ENCODE assay signal across 16 cellular contexts in the genomic region with DNA sequence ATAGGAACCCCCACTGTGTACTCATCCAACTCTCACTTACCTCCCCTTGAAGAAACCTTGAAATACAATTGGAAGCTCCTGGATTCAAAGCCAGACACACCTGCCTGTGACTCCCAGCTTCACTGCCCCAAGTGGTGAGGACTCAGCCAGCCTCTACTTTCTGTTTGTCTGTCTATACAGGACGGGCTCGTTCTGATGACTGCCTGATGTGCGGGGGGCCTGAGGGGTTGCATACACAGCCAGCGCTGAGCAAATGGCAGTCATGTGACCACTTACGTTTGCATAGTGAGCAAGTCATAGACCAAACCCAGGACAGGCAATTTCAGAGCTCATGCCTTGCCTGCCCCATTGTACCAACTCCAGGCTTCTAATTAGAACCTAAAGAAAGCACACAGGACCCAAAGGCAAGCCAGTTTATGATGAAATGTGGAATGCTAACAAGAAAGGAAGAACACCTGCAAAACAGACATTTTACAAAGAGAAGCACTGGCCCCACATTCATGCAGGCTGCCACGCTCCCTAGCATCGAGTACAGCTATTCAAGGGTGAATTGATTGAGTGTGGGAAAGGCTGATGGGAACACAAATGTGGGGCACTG.
"Had no signal": no experiment of that assay in that cellular context is flagged by ENCODE, and none has a peak within 500 bp of the region (broad histone marks: within the 10 kb centered on the region; RNA-seq: fewer than 3 reads in every experiment).

No MANE protein-coding gene starts in this region.

- H3K9ac ChIP-seq: parathyroid adenoma had no signal

- H3K27me3 ChIP-seq: body of pancreas, colonic mucosa, testis had no signal

- H3K9me3 ChIP-seq: body of pancreas, colonic mucosa, left lung, stomach, testis, upper lobe of left lung had no signal

- H3K4me3 ChIP-seq: body of pancreas, colonic mucosa, left lung, stomach, testis, upper lobe of left lung had no signal

- H3K27ac Mint-ChIP-seq: activated naive CD8-positive, alpha-beta T cell treated with anti-CD3 and anti-CD28 coated beads for 36 hours; activated T-helper 1 cell treated with anti-CD3 and anti-CD28 coated beads, Interleukin-12 subunit alpha, Interleukin-12 subunit beta, Interleukin-2, Interleukin-4 antibody, amounts not matched to agents 30 ng/mL and 10 ng/mL and 1 ng/mL, durations not matched to agents 14 hours and 24 hours and 36 hours had no signal

- H2AFZ ChIP-seq: parathyroid adenoma had no signal

- H3K4me3 Mint-ChIP-seq: activated naive CD8-positive, alpha-beta T cell treated with anti-CD3 and anti-CD28 coated beads for 36 hours; activated T-helper 1 cell treated with anti-CD3 and anti-CD28 coated beads, Interleukin-12 subunit alpha, Interleukin-12 subunit beta, Interleukin-2, Interleukin-4 antibody, amounts not matched to agents 30 ng/mL and 10 ng/mL and 1 ng/mL, durations not matched to agents 14 hours and 24 hours and 36 hours had no signal

- H3K9me3 Mint-ChIP-seq: activated naive CD8-positive, alpha-beta T cell treated with anti-CD3 and anti-CD28 coated beads for 36 hours; activated T-helper 1 cell treated with anti-CD3 and anti-CD28 coated beads, Interleukin-12 subunit alpha, Interleukin-12 subunit beta, Interleukin-2, Interleukin-4 antibody, amounts not matched to agents 30 ng/mL and 10 ng/mL and 1 ng/mL, durations not matched to agents 14 hours and 24 hours and 36 hours had no signal

- H3K27ac ChIP-seq: body of pancreas, colonic mucosa, left lung, parathyroid adenoma, stomach, testis, upper lobe of left lung had no signal

- ATAC-seq: body of pancreas, left lung had no signal

- H3K36me3 Mint-ChIP-seq: activated naive CD8-positive, alpha-beta T cell treated with anti-CD3 and anti-CD28 coated beads for 36 hours had no signal

- H3K4me1 Mint-ChIP-seq: activated naive CD8-positive, alpha-beta T cell treated with anti-CD3 and anti-CD28 coated beads for 36 hours had no signal

- H3K4me1 ChIP-seq: body of pancreas, colonic mucosa, left lung, parathyroid adenoma, stomach, testis, upper lobe of left lung had no signal

- DNase-seq: activated naive CD8-positive, alpha-beta T cell treated with anti-CD3 and anti-CD28 coated beads for 36 hours; amygdala; body of pancreas; caudate nucleus; colonic mucosa; kidney; left lung; mammary epithelial cell; stimulated activated CD4-positive, alpha-beta T cell treated with anti-CD3 and anti-CD28 coated beads, Interleukin-12 subunit alpha, Interleukin-12 subunit beta, amount 100 ng/mL, for 4 hours; stimulated activated CD4-positive, alpha-beta T cell treated with anti-CD3 and anti-CD28 coated beads, Interleukin-2, amount 100 ng/mL, for 24 hours; stomach; testis had no signal

- H3K79me2 ChIP-seq: parathyroid adenoma had no signal

- FAIRE-seq: endothelial cell of umbilical vein, kidney had no signal

- H3K36me3 ChIP-seq: colonic mucosa, left lung, stomach, upper lobe of left lung had no signal
